In the genomic region with DNA sequence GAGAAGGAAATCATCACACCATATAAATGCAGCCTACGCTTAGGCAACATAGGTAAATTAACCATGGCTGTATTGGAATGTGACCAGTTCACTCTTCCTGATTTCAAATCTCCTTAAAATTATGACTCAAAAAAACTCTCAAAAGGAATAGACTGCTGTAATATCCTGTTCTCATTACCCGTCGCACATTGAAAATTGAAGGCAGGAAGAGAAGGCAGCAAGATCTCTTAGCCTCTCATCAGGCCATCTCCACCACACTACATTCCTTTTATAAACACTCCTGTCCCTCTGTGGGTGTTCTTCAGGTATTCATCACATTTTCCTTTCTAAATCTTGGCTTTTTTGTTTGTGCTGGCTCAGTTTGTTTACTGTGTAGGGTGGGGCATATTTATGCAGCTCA, we compare ENCODE assay signal across 28 cellular contexts.
DNase-seq lines count a peak whose midpoint lies in the region; ATAC-seq, FAIRE-seq and TF ChIP-seq lines count a peak whose summit lies in the region.
"Had no signal": no experiment of that assay in that cellular context is flagged by ENCODE, and none has a peak within 500 bp of the region (broad histone marks: within the 10 kb centered on the region; RNA-seq: fewer than 3 reads in every experiment).

No MANE protein-coding gene starts in this region.

- H3K27me3 ChIP-seq in A673 (replicated peaks; ENCODE audit: insufficient read depth, low read depth, low read length, poor library complexity) (no peaks in the 10 kb centered on the region), astrocyte (ENCODE audit: insufficient read depth, low read length) (no peaks in the 10 kb centered on the region)
- H3K27me3 ChIP-seq: adrenal gland, BE2C, colonic mucosa, spleen, uterus had no signal

- no peaks in the 10 kb centered on the region for H4K20me1 ChIP-seq in astrocyte (ENCODE audit: insufficient read depth, low read length)

- no peak overlapping the region for H3K4me3 ChIP-seq in A673 (ENCODE audit: low read depth, low read length, poor library complexity, severe bottlenecking)
- no peak overlapping the region for H3K4me3 ChIP-seq in astrocyte (ENCODE audit: insufficient read depth, low read depth, low read length)
- no peak overlapping the region for H3K4me3 ChIP-seq in fibroblast of villous mesenchyme (ENCODE audit: low read depth, low read length)
- H3K4me3 ChIP-seq: adrenal gland, colonic mucosa, spleen, uterus had no signal

- H3K4me1 ChIP-seq in A673 (ENCODE audit: insufficient read depth, low read length, poor library complexity, severe bottlenecking) (peaks cover 69% of the 10 kb centered on the region), astrocyte (ENCODE audit: insufficient read depth, low read length) (peaks cover 12% of the 10 kb centered on the region)
- H3K4me1 ChIP-seq: BE2C, colonic mucosa, spleen, uterus had no signal

- no peaks in the 10 kb centered on the region for H3K79me2 ChIP-seq in astrocyte (ENCODE audit: insufficient read depth, low read length)

- DNase-seq in A673 (ENCODE audit: low spot score): peak; percentile 80
- DNase-seq in HT1080 (ENCODE audit: low read depth): peak; percentile 6
- no peak for DNase-seq in astrocyte (ENCODE audit: low read depth)
- peak; percentile 47 for DNase-seq in fibroblast of villous mesenchyme (ENCODE audit: low read depth)
- DNase-seq in progenitor cell of endocrine pancreas (ENCODE audit: low spot score, unreplicated experiment): no peak
- DNase-seq: activated CD4-positive, alpha-beta T cell treated with anti-CD3 and anti-CD28 coated beads for 48 hours; activated naive CD4-positive, alpha-beta T cell; activated T-cell treated with anti-CD3 and anti-CD28 coated beads, Interleukin-2, amount 50 U/mL, for 48 hours; adrenal gland; BE2C; colonic mucosa; DMS53; HCEC 1CT; hippocampal formation; NCI-H2081 treated with DMSO at 0.1 percent for 48 hours; NCI-H524 treated with DMSO at 0.1 percent for 48 hours; spleen; stimulated activated CD4-positive, alpha-beta T cell treated with anti-CD3 and anti-CD28 coated beads, Interleukin-2, amount 100 ng/mL, for 48 hours; T-helper 17 cell; uterus had no signal

- POLR2A ChIA-PET in A673 (lab: Charles Lee; ENCODE audit: low non-redundant PET): interaction anchor here (0.6 kb wide), 1 partner anchor 31 kb away, joined by 3 read pairs; no protein-coding TSS in a partner anchor

- H3K27me3 Mint-ChIP-seq in astrocyte (ENCODE audit: low read depth, unreplicated experiment) (no peaks in the 10 kb centered on the region), progenitor cell of endocrine pancreas (no peaks in the 10 kb centered on the region)

- no peak overlapping the region for H2AFZ ChIP-seq in astrocyte (ENCODE audit: low read depth, low read length)

- intact Hi-C loops in A673 (cut with micrococcal nuclease; ENCODE audit: unreplicated experiment): no loop called here

- no peak overlapping the region for H3K9ac ChIP-seq in astrocyte (ENCODE audit: low read length)
- H3K9ac ChIP-seq: SK-N-SH had no signal

- H3K27ac ChIP-seq in A673 (ENCODE audit: low read depth, low read length, poor library complexity, severe bottlenecking): peak overlapping the region; percentile 65
- H3K27ac ChIP-seq in astrocyte (ENCODE audit: low read depth, low read length): no peak overlapping the region
- H3K27ac ChIP-seq: adrenal gland, colonic mucosa, spleen had no signal

- no peak for TF ChIP-seq CTCF in A673 (conservative IDR thresholded peaks at IDR 0.05; ENCODE audit: low read depth, low read length)
- no peak for TF ChIP-seq CTCF in astrocyte (IDR thresholded peaks at IDR 0.05; ENCODE audit: insufficient read depth, low read depth, low read length)
- no peak for TF ChIP-seq CTCF in fibroblast of villous mesenchyme (IDR thresholded peaks at IDR 0.05; ENCODE audit: insufficient read depth, low read depth, low read length)
- no peak for TF ChIP-seq CTCF in progenitor cell of endocrine pancreas (IDR thresholded peaks at IDR 0.05; ENCODE audit: unreplicated experiment)

- H3K9me3 ChIP-seq in A673 (ENCODE audit: low read depth, low read length, poor library complexity, severe bottlenecking): no peaks in the 10 kb centered on the region
- no peaks in the 10 kb centered on the region for H3K9me3 ChIP-seq in astrocyte (ENCODE audit: insufficient read depth, low read depth, low read length)
- H3K9me3 ChIP-seq: adrenal gland, BE2C, colonic mucosa, SK-N-SH, spleen, uterus had no signal

- H3K27ac Mint-ChIP-seq in astrocyte (ENCODE audit: unreplicated experiment) (no peak overlapping the region), progenitor cell of endocrine pancreas (no peak overlapping the region)
- H3K27ac Mint-ChIP-seq: natural killer cell treated with Interleukin-12 subunit alpha and Interleukin-12 subunit beta and Interleukin-15 and Interleukin-18, amount 100 ng/mL, for 72 hours; stimulated activated effector memory CD8-positive, alpha-beta T cell treated with anti-CD3 and anti-CD28 coated beads, Interleukin-12 subunit alpha, Interleukin-12 subunit beta, amount 100 ng/mL, for 72 hours; T-helper 17 cell had no signal

- H3K4me3 Mint-ChIP-seq in astrocyte (ENCODE audit: unreplicated experiment) (no peak overlapping the region), progenitor cell of endocrine pancreas (ENCODE audit: low read depth) (no peak overlapping the region)
- H3K4me3 Mint-ChIP-seq: natural killer cell treated with Interleukin-12 subunit alpha and Interleukin-12 subunit beta and Interleukin-15 and Interleukin-18, amount 100 ng/mL, for 72 hours; stimulated activated effector memory CD8-positive, alpha-beta T cell treated with anti-CD3 and anti-CD28 coated beads, Interleukin-12 subunit alpha, Interleukin-12 subunit beta, amount 100 ng/mL, for 72 hours; T-helper 17 cell had no signal

- CTCF ChIA-PET in A673 (lab: Charles Lee): no interaction called here

- no peak for FAIRE-seq in astrocyte (lab: Jason Lieb, UNC)
- FAIRE-seq: islet of Langerhans, RCC 7860 had no signal

- H3K36me3 Mint-ChIP-seq in astrocyte (ENCODE audit: low read depth, unreplicated experiment) (no peaks in the 10 kb centered on the region), progenitor cell of endocrine pancreas (ENCODE audit: insufficient read depth) (no peaks in the 10 kb centered on the region)
- H3K36me3 Mint-ChIP-seq: natural killer cell treated with Interleukin-12 subunit alpha and Interleukin-12 subunit beta and Interleukin-15 and Interleukin-18, amount 100 ng/mL, for 72 hours had no signal

- H3K36me3 ChIP-seq in A673 (ENCODE audit: insufficient read depth, low read length, poor library complexity, severe bottlenecking): no peaks in the 10 kb centered on the region
- no peaks in the 10 kb centered on the region for H3K36me3 ChIP-seq in astrocyte (ENCODE audit: insufficient read depth, low read length)
- H3K36me3 ChIP-seq: adrenal gland, BE2C, colonic mucosa, spleen, uterus had no signal

- no peak for ATAC-seq in GM19351 (IDR thresholded peaks at IDR 0.05; ENCODE audit: unreplicated experiment)
- ATAC-seq in HG03196 (IDR thresholded peaks at IDR 0.05; ENCODE audit: unreplicated experiment): no peak
- ATAC-seq in GM18909 (IDR thresholded peaks at IDR 0.05; ENCODE audit: poor library complexity, unreplicated experiment): no peak
- ATAC-seq: natural killer cell treated with Interleukin-12 subunit alpha and Interleukin-12 subunit beta and Interleukin-15 and Interleukin-18, amount 100 ng/mL, for 72 hours; stimulated activated effector memory CD8-positive, alpha-beta T cell treated with anti-CD3 and anti-CD28 coated beads, Interleukin-12 subunit alpha, Interleukin-12 subunit beta, amount 100 ng/mL, for 72 hours; T-helper 17 cell had no signal

- no TSS peak for BruUV-seq in A673 (replicated peaks; lab: Mats Ljungman, UMichigan)

- H3K4me1 Mint-ChIP-seq in astrocyte (ENCODE audit: low read depth, unreplicated experiment) (peaks cover 22% of the 10 kb centered on the region), progenitor cell of endocrine pancreas (ENCODE audit: low read depth) (peaks cover 3% of the 10 kb centered on the region)
- H3K4me1 Mint-ChIP-seq: stimulated activated effector memory CD8-positive, alpha-beta T cell treated with anti-CD3 and anti-CD28 coated beads, Interleukin-12 subunit alpha, Interleukin-12 subunit beta, amount 100 ng/mL, for 72 hours had no signal

- H3K4me2 ChIP-seq in astrocyte (ENCODE audit: low read length): peak overlapping the region; percentile 7
- H3K4me2 ChIP-seq: SK-N-SH had no signal

- H3K9me3 Mint-ChIP-seq in astrocyte (ENCODE audit: unreplicated experiment) (no peaks in the 10 kb centered on the region), progenitor cell of endocrine pancreas (ENCODE audit: low read depth) (no peaks in the 10 kb centered on the region)
- H3K9me3 Mint-ChIP-seq: natural killer cell treated with Interleukin-12 subunit alpha and Interleukin-12 subunit beta and Interleukin-15 and Interleukin-18, amount 100 ng/mL, for 72 hours; stimulated activated effector memory CD8-positive, alpha-beta T cell treated with anti-CD3 and anti-CD28 coated beads, Interleukin-12 subunit alpha, Interleukin-12 subunit beta, amount 100 ng/mL, for 72 hours had no signal

Comparison
In these comparisons a context has a peak if more than half of its experiments do, and no peak if none do; other contexts are left out.
1. DNase-seq: peak in A673 (single experiment), HT1080 (single experiment) and fibroblast of villous mesenchyme (single experiment); none in astrocyte (single experiment) and progenitor cell of endocrine pancreas (single experiment).